In the genomic region with DNA sequence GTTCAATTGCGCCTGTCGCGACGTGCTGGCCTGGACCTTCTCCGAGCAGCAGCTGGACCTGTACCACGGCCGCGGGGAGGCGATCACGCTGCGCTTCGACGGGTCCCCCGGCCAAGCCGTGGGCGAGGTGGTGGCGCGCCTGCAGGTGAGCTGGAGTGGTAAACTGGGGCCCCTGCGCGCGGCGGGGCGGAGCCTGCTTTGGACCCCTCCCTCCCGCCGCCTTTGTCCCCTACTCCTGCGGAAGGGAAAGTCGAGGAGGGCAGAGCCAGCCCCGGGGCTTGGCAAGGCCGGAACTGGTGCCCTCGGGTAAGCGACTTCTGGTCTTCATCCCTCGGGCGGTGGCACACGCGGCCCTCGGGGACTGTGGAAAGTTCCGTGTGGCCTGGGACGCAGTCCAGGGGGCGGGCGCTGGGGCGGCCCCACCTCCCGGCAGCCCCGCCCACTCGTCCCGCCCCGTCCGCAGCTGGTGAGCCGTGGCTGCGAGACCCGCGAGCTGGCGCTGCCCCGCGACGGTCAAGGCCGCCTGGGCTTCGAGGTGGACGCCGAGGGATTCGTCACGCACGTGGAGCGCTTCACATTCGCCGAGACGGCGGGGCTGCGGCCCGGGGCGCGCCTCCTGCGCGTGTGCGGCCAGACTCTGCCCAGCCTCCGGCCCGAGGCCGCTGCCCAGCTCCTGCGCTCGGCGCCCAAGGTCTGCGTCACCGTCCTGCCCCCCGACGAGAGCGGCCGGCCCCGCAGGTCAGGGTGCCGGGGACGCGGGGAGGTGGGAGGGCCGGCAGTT, we compare ENCODE assay signal across 1 cellular context.
A peak's percentile ranks its signal among the peaks of the same experiment; 100 is the strongest.
TF ChIP-seq lines count a peak whose summit lies in the region.

No MANE protein-coding gene starts in this region.

TF ChIP-seq in HepG2, 621 proteins besides CTCF, POLR2A, EP300 and RAD21:
- TF ChIP-seq AGO2 (optimal IDR thresholded peaks at IDR 0.05; ENCODE audit: low read depth, low read length) (peak; percentile 29), RFXAP (CRISPR knock-in tag; IDR thresholded peaks at IDR 0.05; ENCODE audit: borderline replicate concordance) (no peak)
TF ChIP-seq in HepG2: peak in this region for 1.
